ENCODE assay signal across 9 cellular contexts in genomic region chr17:1398028-1398427, GRCh38. TPM values are rescaled to one million over a fixed set of nuclear protein-coding genes. Genes with fewer than 3 reads are reported as not detected.
A peak's percentile ranks its signal among the peaks of the same experiment; 100 is the strongest.
DNase-seq lines count a peak whose midpoint lies in the region; ATAC-seq lines count a peak whose summit lies in the region.
"Had no signal": no experiment of that assay in that cellular context is flagged by ENCODE, and none has a peak within 500 bp of the region (broad histone marks: within the 10 kb centered on the region; RNA-seq: fewer than 3 reads in every experiment).

No MANE protein-coding gene starts in this region.

- H3K27me3 ChIP-seq in GM23248 (replicated peaks; ENCODE audit: insufficient read depth), result no peaks in the 10 kb centered on the region
- no peaks in the 10 kb centered on the region for H3K27me3 ChIP-seq in skeletal muscle satellite cell (ENCODE audit: control insufficient read depth, insufficient read depth, low read length)

- H3K4me2 ChIP-seq in GM23248 (ENCODE audit: unreplicated experiment) (peak overlapping the region; percentile 98), skeletal muscle satellite cell (ENCODE audit: low read length) (peak overlapping the region; percentile 84)

- 6% methylated on average over 2 of the region's 2 CpGs for WGBS in GM23248 (ENCODE audit: low coverage in 1 of 2, low lambda C conversion rate in 2 of 2, missing lambda C conversion rate in 2 of 2), 2 experiments

- peaks cover 40% of the 10 kb centered on the region for H4K20me1 ChIP-seq in GM23248 (ENCODE audit: insufficient read depth)

- H3K4me3 ChIP-seq in GM23248 (peak overlapping the region; percentile 99), SK-N-MC (peak overlapping the region; percentile 92), skeletal muscle satellite cell (ENCODE audit: low read length) (peak overlapping the region; percentile 96)

- H3K36me3 ChIP-seq in GM23248 (ENCODE audit: low read depth), result no peaks in the 10 kb centered on the region
- H3K36me3 ChIP-seq in SK-N-MC (ENCODE audit: insufficient read depth, low read length), result peaks cover 49% of the 10 kb centered on the region
- peaks cover 14% of the 10 kb centered on the region for H3K36me3 ChIP-seq in skeletal muscle satellite cell (ENCODE audit: insufficient read depth, low read length)

- H3K4me1 ChIP-seq in GM23248 (ENCODE audit: insufficient read depth) (peaks cover 24% of the 10 kb centered on the region), skeletal muscle satellite cell (ENCODE audit: control insufficient read depth, insufficient read depth, low read length) (peaks cover 38% of the 10 kb centered on the region)

- H3K79me2 ChIP-seq in GM23248 (ENCODE audit: insufficient read depth), result peaks cover 70% of the 10 kb centered on the region

- H3K27ac ChIP-seq in GM23248 (peak overlapping the region; percentile 96), SK-N-MC (peak overlapping the region; percentile 98)

- ATAC-seq in GM21367 (IDR thresholded peaks at IDR 0.05; ENCODE audit: unreplicated experiment), result no peak
- no peak for ATAC-seq in GM19351 (IDR thresholded peaks at IDR 0.05; ENCODE audit: unreplicated experiment)

- H3K9me3 ChIP-seq in GM23248 (ENCODE audit: low read depth) (no peaks in the 10 kb centered on the region), SK-N-MC (ENCODE audit: low read depth, low read length) (no peaks in the 10 kb centered on the region), skeletal muscle satellite cell (replicated peaks; ENCODE audit: low read length) (no peaks in the 10 kb centered on the region)

- H3K9me2 ChIP-seq in GM23248 (ENCODE audit: insufficient read depth), result no peaks in the 10 kb centered on the region

- H3F3A ChIP-seq in GM23248 (ENCODE audit: insufficient read depth), result peaks cover 26% of the 10 kb centered on the region

- in situ Hi-C loops in GM23248 (cut with MboI), result no loop called here

- H2AFZ ChIP-seq in GM23248, result no peak overlapping the region

- peak overlapping the region; percentile 98 for H3K9ac ChIP-seq in GM23248
- peak overlapping the region; percentile 98 for H3K9ac ChIP-seq in SK-N-MC (ENCODE audit: insufficient read length)
- H3K9ac ChIP-seq in skeletal muscle satellite cell (ENCODE audit: low read depth, low read length), result peak overlapping the region; percentile 100

- DNase-seq in GM23248 (peak; percentile 55), SK-N-MC (ENCODE audit: low read depth, low spot score) (no peak), fibroblast of peridontal ligament (ENCODE audit: extremely low read depth) (peak; percentile 29), NCI-H2171 treated with DMSO at 0.1 percent for 48 hours (lab: John Stamatoyannopoulos, UW) (no peak), SW 1271 (lab: John Stamatoyannopoulos, UW) (no peak)
- DNase-seq: activated gamma-delta T cell treated with Interleukin-2 at 50 U/mL for 16 hours had no signal

RNA-seq across cellular contexts. Expression of gene YWHAE, which starts 2.0 kb away (rescaled TPM):
- total RNA-seq in GM23248 (2014; rRNA removed; shearing (Covaris generic)), result 255 and 287 TPM in 2 replicates
- 599 and 605 TPM in 2 replicates for polyA plus RNA-seq in GM23248 (2016; fragmentation: Nextera tagmentation; extraction: Ambion mirVana)
- 623 and 650 TPM in 2 replicates for total RNA-seq in skeletal muscle satellite cell (2012; rRNA removed)

RNA-seq across cellular contexts. Expression of gene CRK, which starts 58.0 kb away (rescaled TPM):
- total RNA-seq in GM23248 (2014; rRNA removed; shearing (Covaris generic)), result 113 and 117 TPM in 2 replicates
- 86.0 and 93.6 TPM in 2 replicates for polyA plus RNA-seq in GM23248 (2016; fragmentation: Nextera tagmentation; extraction: Ambion mirVana)
- 83.4 and 85.0 TPM in 2 replicates for total RNA-seq in skeletal muscle satellite cell (2012; rRNA removed)

Comparison
In these comparisons a context has a peak if more than half of its experiments do, and no peak if none do; other contexts are left out.
1. DNase-seq: peak in GM23248 (single experiment) and fibroblast of peridontal ligament (single experiment); none in SK-N-MC (single experiment), NCI-H2171 treated with DMSO at 0.1 percent for 48 hours (single experiment) and SW 1271 (0 of 2).
2. Peak in every context shown above with its lines, with median percentiles within 50 percentile points of each other: H3K4me3 ChIP-seq and H3K9ac ChIP-seq.